8 cellular contexts compared by ENCODE assay signal in the genomic region with DNA sequence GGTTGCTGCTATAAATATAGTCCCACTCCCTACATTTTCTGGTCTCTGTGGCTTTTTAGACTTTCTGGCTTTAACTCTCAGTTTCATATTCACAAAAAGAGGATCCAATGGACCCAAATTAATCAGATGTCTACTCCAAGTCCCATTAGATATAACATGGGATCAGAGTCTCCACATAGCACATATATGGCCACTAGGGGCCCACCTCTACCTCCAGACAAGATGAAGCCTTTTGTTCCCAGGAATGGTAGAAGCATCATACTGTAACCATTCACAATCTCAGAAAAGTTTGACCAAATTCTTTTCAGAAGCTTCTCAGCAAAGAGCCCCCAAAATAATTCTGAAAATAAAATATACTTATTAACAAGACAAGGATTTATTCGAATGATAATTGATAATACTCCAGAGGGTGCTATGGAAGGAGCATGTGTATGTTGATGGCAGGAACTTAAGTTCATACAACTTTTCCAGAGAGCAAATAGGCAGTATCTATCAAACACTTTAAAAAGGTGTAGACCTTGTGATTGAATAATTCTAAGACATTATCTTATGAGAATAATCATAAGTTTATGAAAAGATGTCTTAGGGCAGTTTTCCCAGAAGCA.
A peak's percentile ranks its signal among the peaks of the same experiment; 100 is the strongest.
DNase-seq lines count a peak whose midpoint lies in the region; ATAC-seq and TF ChIP-seq lines count a peak whose summit lies in the region.

No MANE protein-coding gene starts in this region.

- H3K27me3 Mint-ChIP-seq in stimulated activated naive CD8-positive, alpha-beta T cell treated with anti-CD3 and anti-CD28 coated beads, Interleukin-15, amount 100 ng/mL, for 72 hours = peaks cover 9% of the 10 kb centered on the region

- in situ Hi-C loops in Panc1 (cut with HindIII; ENCODE audit: low pct_unique_long_range_greater_than_20kb, low sequenced_read_pairs) = no loop called here

- no TSS peak for BruUV-seq in Panc1 (replicated peaks; lab: Mats Ljungman, UMichigan)

- no peaks in the 10 kb centered on the region for H3K9me3 ChIP-seq in Panc1 (ENCODE audit: control insufficient read depth, insufficient read depth, low read depth, low read length)

- no peaks in the 10 kb centered on the region for H3K36me3 ChIP-seq in Panc1 (ENCODE audit: control insufficient read depth, insufficient read depth, low read length)

- no peak overlapping the region for H3K4me3 ChIP-seq in Panc1 (ENCODE audit: low read depth in 2 of 2, low read length in 2 of 2)

- no peaks in the 10 kb centered on the region for H3K27me3 ChIP-seq in Panc1 (ENCODE audit: control insufficient read depth, insufficient read depth, low read length)

- POLR2A ChIA-PET in Panc1 (lab: Charles Lee) = no interaction called here

- CTCF ChIA-PET in Panc1 (lab: Charles Lee) = interaction anchor here (0.5 kb wide), 1 partner anchor 585 kb away, joined by 3 read pairs; no protein-coding TSS in a partner anchor

- H3K27ac Mint-ChIP-seq in stimulated activated naive CD8-positive, alpha-beta T cell treated with anti-CD3 and anti-CD28 coated beads, Interleukin-15, amount 100 ng/mL, for 72 hours = no peak overlapping the region

- no peak for DNase-seq in Panc1 (ENCODE audit: low read depth, low spot score)
- peak; percentile 38 for DNase-seq in glomerular visceral epithelial cell (ENCODE audit: extremely low spot score)
- DNase-seq in stimulated activated naive CD8-positive, alpha-beta T cell treated with anti-CD3 and anti-CD28 coated beads, Interleukin-15, amount 100 ng/mL, for 72 hours = no peak
- DNase-seq in NCI-H2081 treated with DMSO at 0.1 percent for 48 hours (lab: John Stamatoyannopoulos, UW) = no peak

- no peaks in the 10 kb centered on the region for H3K4me1 ChIP-seq in Panc1 (ENCODE audit: control insufficient read depth, insufficient read depth, low read length)

- no peak overlapping the region for H3K4me3 Mint-ChIP-seq in stimulated activated naive CD8-positive, alpha-beta T cell treated with anti-CD3 and anti-CD28 coated beads, Interleukin-15, amount 100 ng/mL, for 72 hours

- H3K4me1 Mint-ChIP-seq in stimulated activated naive CD8-positive, alpha-beta T cell treated with anti-CD3 and anti-CD28 coated beads, Interleukin-15, amount 100 ng/mL, for 72 hours = no peaks in the 10 kb centered on the region

- intact Hi-C loops in Panc1 (cut with micrococcal nuclease; ENCODE audit: unreplicated experiment) = loop anchor here (10.0 kb wide), 1 partner anchor 352 kb away; no protein-coding TSS in a partner anchor

- no peak overlapping the region for H3K27ac ChIP-seq in C4-2B
- no peak overlapping the region for H3K27ac ChIP-seq in Panc1 (ENCODE audit: low read length)

- ATAC-seq in GM18861 (IDR thresholded peaks at IDR 0.05; ENCODE audit: unreplicated experiment) (peak; percentile 74), HG02973 (IDR thresholded peaks at IDR 0.05; ENCODE audit: unreplicated experiment) (peak; percentile 76), Panc1 (peak; percentile 88), GM18520 (IDR thresholded peaks at IDR 0.05; ENCODE audit: unreplicated experiment) (no peak)
- peak; percentile 70 for ATAC-seq in stimulated activated naive CD8-positive, alpha-beta T cell treated with anti-CD3 and anti-CD28 coated beads, Interleukin-15, amount 100 ng/mL, for 72 hours

- TF ChIP-seq CTCF in C4-2B (conservative IDR thresholded peaks at IDR 0.05) (peak; percentile 62), Panc1 (IDR thresholded peaks at IDR 0.05) (peak; percentile 75; the same call in 1 of the 2 replicates)

- no peaks in the 10 kb centered on the region for H3K9me3 Mint-ChIP-seq in stimulated activated naive CD8-positive, alpha-beta T cell treated with anti-CD3 and anti-CD28 coated beads, Interleukin-15, amount 100 ng/mL, for 72 hours
